Comparison of ENCODE assay signal across 20 cellular contexts in genomic region chr1:63601061-63601460, GRCh38.
"Had no signal": no experiment of that assay in that cellular context is flagged by ENCODE, and none has a peak within 500 bp of the region (broad histone marks: within the 10 kb centered on the region; RNA-seq: fewer than 3 reads in every experiment).

No MANE protein-coding gene starts in this region.

- H3K36me3 ChIP-seq: left ventricle myocardium inferior, tibial artery had no signal

- H3K27ac Mint-ChIP-seq: activated CD4-positive, alpha-beta memory T cell treated with anti-CD3 and anti-CD28 coated beads, Interleukin-2, amount 10 ng/mL, durations not matched to agents 7 days and 5 days; activated naive CD8-positive, alpha-beta T cell treated with anti-CD3 and anti-CD28 coated beads, Interleukin-2, amount 10 ng/mL, durations not matched to agents 7 days and 5 days; activated T-cell treated with anti-CD3 and anti-CD28 coated beads, Interleukin-2, amount 50 U/mL, for 24 hours; activated T-helper 2 cell treated with anti-CD3 and anti-CD28 coated beads, Interferon-gamma antibody, Interleukin-2, Interleukin-4, amounts not matched to agents 10 μg/mL and 5 μg/mL and 100 μg/mL, durations not matched to agents 14 hours and 24 hours and 36 hours; memory B cell; T-cell had no signal

- H3K27me3 ChIP-seq: body of pancreas, neutrophil, tibial artery had no signal

- H3K9me3 ChIP-seq: body of pancreas, left ventricle myocardium inferior, neutrophil, tibial artery had no signal

- ATAC-seq: body of pancreas; naive thymus-derived CD4-positive, alpha-beta T cell; T-cell had no signal

- H3K27me3 Mint-ChIP-seq: activated CD4-positive, alpha-beta memory T cell treated with anti-CD3 and anti-CD28 coated beads, Interleukin-2, amount 10 ng/mL, durations not matched to agents 7 days and 5 days; activated naive CD8-positive, alpha-beta T cell treated with anti-CD3 and anti-CD28 coated beads, Interleukin-2, amount 10 ng/mL, durations not matched to agents 7 days and 5 days; activated T-cell treated with anti-CD3 and anti-CD28 coated beads, Interleukin-2, amount 50 U/mL, for 24 hours; memory B cell; naive thymus-derived CD4-positive, alpha-beta T cell; T-cell had no signal

- H3K4me3 Mint-ChIP-seq: activated CD4-positive, alpha-beta memory T cell treated with anti-CD3 and anti-CD28 coated beads, Interleukin-2, amount 10 ng/mL, durations not matched to agents 7 days and 5 days; activated naive CD8-positive, alpha-beta T cell treated with anti-CD3 and anti-CD28 coated beads, Interleukin-2, amount 10 ng/mL, durations not matched to agents 7 days and 5 days; activated T-cell treated with anti-CD3 and anti-CD28 coated beads, Interleukin-2, amount 50 U/mL, for 24 hours; memory B cell; naive thymus-derived CD4-positive, alpha-beta T cell; T-cell had no signal

- H3K4me3 ChIP-seq: body of pancreas, left ventricle myocardium inferior, tibial artery had no signal

- H3K4me1 ChIP-seq: parathyroid adenoma, tibial artery had no signal

- H3K79me2 ChIP-seq: parathyroid adenoma had no signal

- H3K27ac ChIP-seq: body of pancreas, left ventricle myocardium inferior, neutrophil, parathyroid adenoma, tibial artery had no signal

- H3K9me3 Mint-ChIP-seq: activated CD4-positive, alpha-beta memory T cell treated with anti-CD3 and anti-CD28 coated beads, Interleukin-2, amount 10 ng/mL, durations not matched to agents 7 days and 5 days; activated naive CD8-positive, alpha-beta T cell treated with anti-CD3 and anti-CD28 coated beads, Interleukin-2, amount 10 ng/mL, durations not matched to agents 7 days and 5 days; activated T-cell treated with anti-CD3 and anti-CD28 coated beads, Interleukin-2, amount 50 U/mL, for 24 hours; activated T-helper 2 cell treated with anti-CD3 and anti-CD28 coated beads, Interferon-gamma antibody, Interleukin-2, Interleukin-4, amounts not matched to agents 10 μg/mL and 5 μg/mL and 100 μg/mL, durations not matched to agents 14 hours and 24 hours and 36 hours; memory B cell; naive thymus-derived CD4-positive, alpha-beta T cell; T-cell had no signal

- H2AFZ ChIP-seq: parathyroid adenoma had no signal

- H3K9ac ChIP-seq: parathyroid adenoma had no signal

- DNase-seq: activated CD4-positive, alpha-beta memory T cell treated with anti-CD3 and anti-CD28 coated beads, Interleukin-2, amount 10 ng/mL, durations not matched to agents 7 days and 5 days; activated CD4-positive, alpha-beta T cell treated with anti-CD3 and anti-CD28 coated beads for 48 hours; activated CD4-positive, CD25-positive, alpha-beta regulatory T cell; activated naive CD4-positive, alpha-beta T cell treated with Interleukin-2 at 50 U/mL for 16 hours; activated naive CD8-positive, alpha-beta T cell treated with anti-CD3 and anti-CD28 coated beads, Interleukin-2, amount 10 ng/mL, durations not matched to agents 7 days and 5 days; activated T-cell treated with anti-CD3 and anti-CD28 coated beads, Interleukin-2, amount 50 U/mL, for 24 hours; body of pancreas; head of caudate nucleus; left ventricle myocardium inferior; naive thymus-derived CD4-positive, alpha-beta T cell; stimulated activated CD4-positive, alpha-beta T cell treated with anti-CD3 and anti-CD28 coated beads, Interleukin-1b, Interleukin-23, amount 100 ng/mL, for 48 hours; stimulated activated CD8-positive, alpha-beta memory T cell treated with anti-CD3 and anti-CD28 coated beads, Interleukin-4, amount 100 ng/mL, for 48 hours; stimulated activated naive CD4-positive, alpha-beta T cell treated with Interleukin-2 at 50 U/mL for 16 hours; T-cell; T-helper 9 cell; tibial artery had no signal
